In genomic region chr6:73285674-73286283, GRCh38 we compare ENCODE assay signal across 8 cellular contexts. TPM values are rescaled to one million over a fixed set of nuclear protein-coding genes. Genes with fewer than 3 reads are reported as not detected.
DNase-seq lines count a peak whose midpoint lies in the region; ATAC-seq and TF ChIP-seq lines count a peak whose summit lies in the region.

No MANE protein-coding gene starts in this region.

- H3K4me1 Mint-ChIP-seq in MCF 10A (ENCODE audit: insufficient read depth, unreplicated experiment): peaks cover 6% of the 10 kb centered on the region

- no peaks in the 10 kb centered on the region for H3K4me1 ChIP-seq in breast epithelium
- no peaks in the 10 kb centered on the region for H3K4me1 ChIP-seq in PC-9 (replicated peaks; ENCODE audit: insufficient read depth)
- H3K4me1 ChIP-seq in thoracic aorta (ENCODE audit: control insufficient read depth in 1 of 2, low read depth in 2 of 2): no peaks in the 10 kb centered on the region

- CTCF ChIA-PET in MCF 10A (lab: Yijun Ruan, JAX) (interaction anchor here (0.5 to 4.7 kb wide), 34 partner anchors 9 to 1816 kb away, joined by 3 to 97 read pairs (median 5); partner anchors contain the start of gene MTO1), PC-9 (lab: Charles Lee) (interaction anchor here (0.6 to 1.6 kb wide), 6 partner anchors 24 to 367 kb away, joined by 3 to 13 read pairs (median 5); no protein-coding TSS in a partner anchor)

- H3K4me3 Mint-ChIP-seq in MCF 10A (ENCODE audit: unreplicated experiment): no peak overlapping the region

- peaks cover 6% of the 10 kb centered on the region; the same call in 1 of the 2 replicates for H4K20me1 ChIP-seq in PC-9 (ENCODE audit: insufficient read depth)

- no peaks in the 10 kb centered on the region for H3K79me2 ChIP-seq in PC-9 (ENCODE audit: low read depth)

- TF ChIP-seq CTCF in MCF 10A (IDR thresholded peaks at IDR 0.05; ENCODE audit: unreplicated experiment) (peak; percentile 35), breast epithelium (IDR thresholded peaks at IDR 0.05) (no peak), PC-9 (conservative IDR thresholded peaks at IDR 0.05) (peak; percentile 66), thoracic aorta (IDR thresholded peaks at IDR 0.05) (peak; percentile 51)

- H3K9me3 ChIP-seq in breast epithelium (no peaks in the 10 kb centered on the region), PC-9 (ENCODE audit: insufficient read depth, low read depth) (no peaks in the 10 kb centered on the region), thoracic aorta (no peaks in the 10 kb centered on the region)

- peak; percentile 63 for DNase-seq in MCF 10A (ENCODE audit: unreplicated experiment)
- DNase-seq in breast epithelium (ENCODE audit: low spot score in 2 of 2): no peak
- DNase-seq in PC-9: peak in 1 of 2 experiments; percentile 43
- DNase-seq in fibroblast of the conjunctiva (ENCODE audit: low read depth): peak; percentile 49
- no peak for DNase-seq in thoracic aorta (ENCODE audit: low spot score)

- peaks cover 16% of the 10 kb centered on the region for H3K36me3 Mint-ChIP-seq in MCF 10A (ENCODE audit: insufficient read depth, unreplicated experiment)

- no peak overlapping the region for H3K27ac Mint-ChIP-seq in MCF 10A (ENCODE audit: low read depth, unreplicated experiment)

- H3K36me3 ChIP-seq in breast epithelium (no peaks in the 10 kb centered on the region), PC-9 (ENCODE audit: low read depth) (no peaks in the 10 kb centered on the region), thoracic aorta (no peaks in the 10 kb centered on the region)

- H3K27me3 Mint-ChIP-seq in MCF 10A (ENCODE audit: insufficient read depth, unreplicated experiment): no peaks in the 10 kb centered on the region

- no peaks in the 10 kb centered on the region for H3K9me2 ChIP-seq in PC-9 (ENCODE audit: insufficient read depth)

- H3K27me3 ChIP-seq in breast epithelium: no peaks in the 10 kb centered on the region
- no peaks in the 10 kb centered on the region for H3K27me3 ChIP-seq in PC-9 (ENCODE audit: insufficient read depth, low read depth)
- H3K27me3 ChIP-seq in thoracic aorta (replicated peaks; ENCODE audit: insufficient read depth): no peaks in the 10 kb centered on the region

- H3F3A ChIP-seq in PC-9 (ENCODE audit: insufficient read depth, low read depth): peaks cover 4% of the 10 kb centered on the region; the same call in 1 of the 2 replicates

- H3K4me2 ChIP-seq in PC-9: no peak overlapping the region

- intact Hi-C loops in MCF 10A (cut with micrococcal nuclease) (loop anchor here (1.0 to 10.0 kb wide), 3 partner anchors 41 to 219 kb away; no protein-coding TSS in a partner anchor), breast epithelium (cut with DNase I; ENCODE audit: low total_unique reads) (no loop called here), PC-9 (cut with micrococcal nuclease; ENCODE audit: unreplicated experiment) (loop anchor here (2.0 to 10.0 kb wide), 4 partner anchors 41 to 447 kb away; partner anchors contain the start of gene SLC17A5)

- ATAC-seq in thoracic aorta (ENCODE audit: insufficient number of reproducible peaks, low FRiP score, low read depth) (peak; percentile 62), HG03432 (IDR thresholded peaks at IDR 0.05; ENCODE audit: unreplicated experiment) (no peak), GM21786 (IDR thresholded peaks at IDR 0.05; ENCODE audit: unreplicated experiment) (no peak), GM18873 (IDR thresholded peaks at IDR 0.05; ENCODE audit: low FRiP score, unreplicated experiment) (no peak)

- H3K9me3 Mint-ChIP-seq in MCF 10A (ENCODE audit: unreplicated experiment): no peaks in the 10 kb centered on the region

- H2AFZ ChIP-seq in PC-9: no peak overlapping the region

- TF ChIP-seq POLR2A in breast epithelium (IDR thresholded peaks at IDR 0.05): no peak

- H3K27ac ChIP-seq in breast epithelium (no peak overlapping the region), PC-9 (no peak overlapping the region), thoracic aorta (no peak overlapping the region)

- BruUV-seq in MCF 10A (replicated peaks; lab: Mats Ljungman, UMichigan) (no TSS peak), PC-9 (replicated peaks; lab: Mats Ljungman, UMichigan) (no TSS peak)

- H3K4me3 ChIP-seq in breast epithelium (no peak overlapping the region), PC-9 (no peak overlapping the region), thoracic aorta (no peak overlapping the region)

- POLR2A ChIA-PET in MCF 10A (lab: Yijun Ruan, JAX) (interaction anchor here (0.5 to 1.6 kb wide), 7 partner anchors 16 to 637 kb away, joined by 3 to 8 read pairs (median 3); partner anchors contain the start of gene MTO1), PC-9 (lab: Charles Lee; ENCODE audit: unreplicated experiment) (interaction anchor here (0.6 to 0.7 kb wide), 3 partner anchors 48 to 177 kb away, joined by 3 to 15 read pairs (median 5); no protein-coding TSS in a partner anchor)

RNA-seq across cellular contexts. Expression of gene KHDC1, which starts 22.8 kb away (rescaled TPM):
- total RNA-seq in MCF 10A (2022) (1.3 and 2.6 TPM in 2 replicates), breast epithelium (1 to 10 TPM in 1 of 3 donors, under 1 TPM in 2; 0.32 to 1.0 (median 0.66) TPM), PC-9 (2021) (14.3 and 16.2 TPM in 2 replicates), thoracic aorta (1 to 10 TPM in 1 of 2 donors, under 1 TPM in 1; 0.81 to 8.1 TPM)

Comparison
In these comparisons a context has a peak if more than half of its experiments do, and no peak if none do; other contexts are left out.
1. DNase-seq: peak in MCF 10A (single experiment) and fibroblast of the conjunctiva (single experiment); none in breast epithelium (0 of 2) and thoracic aorta (single experiment).
2. CTCF ChIP-seq: peak in MCF 10A (single experiment), PC-9 (single experiment) and thoracic aorta (single experiment); none in breast epithelium (0 of 3).